ENCODE assay signal across 22 cellular contexts in the genomic region with DNA sequence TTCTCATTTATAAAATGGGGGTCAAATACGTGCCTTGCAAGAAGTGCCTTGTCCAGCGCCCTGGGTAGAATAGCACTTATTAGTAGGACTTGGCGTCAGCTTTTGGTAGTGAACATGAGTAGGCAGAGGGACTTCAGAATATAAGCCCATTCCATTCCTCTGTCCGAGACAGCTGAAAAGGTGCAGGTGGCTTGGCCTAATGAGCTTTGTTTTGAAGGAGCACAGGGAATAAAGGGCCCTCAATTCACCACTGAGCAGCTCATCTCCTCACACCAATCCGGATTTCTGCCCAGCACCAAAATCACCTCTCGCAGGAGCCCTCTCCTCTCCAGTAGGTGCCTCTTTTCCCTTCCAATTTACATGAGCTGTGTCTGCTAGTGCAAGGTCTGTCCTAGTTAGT.
DNase-seq lines count a peak whose midpoint lies in the region; ATAC-seq lines count a peak whose summit lies in the region.
"Had no signal": no experiment of that assay in that cellular context is flagged by ENCODE, and none has a peak within 500 bp of the region (broad histone marks: within the 10 kb centered on the region; RNA-seq: fewer than 3 reads in every experiment).

No MANE protein-coding gene starts in this region.

- H3K27ac ChIP-seq in cingulate gyrus (ENCODE audit: low read depth, low read length) (peak overlapping the region; percentile 32), substantia nigra (ENCODE audit: low read depth, low read length, poor library complexity, severe bottlenecking) (peak overlapping the region; percentile 62)
- H3K27ac ChIP-seq: GM23248 had no signal

- H3K4me1 Mint-ChIP-seq in activated naive CD4-positive, alpha-beta T cell treated with anti-CD3 and anti-CD28 coated beads, Interleukin-2, amount 10 ng/mL, durations not matched to agents 7 days and 5 days, result peaks cover 7% of the 10 kb centered on the region
- H3K4me1 Mint-ChIP-seq in T-helper 17 cell, result peaks cover 8% of the 10 kb centered on the region

- ATAC-seq in T-helper 17 cell, result no peak

- DNase-seq in NCI-H2029 treated with DMSO at 0.1 percent for 48 hours (lab: John Stamatoyannopoulos, UW) (peak; percentile 28), NCI-H2029 (lab: John Stamatoyannopoulos, UW) (no peak), NCI-H82 (lab: John Stamatoyannopoulos, UW) (peak; percentile 86), substantia nigra (lab: John Stamatoyannopoulos, UW) (no peak), 8988T (no peak), T-helper 17 cell (no peak)
- no peak for DNase-seq in activated naive CD4-positive, alpha-beta T cell treated with anti-CD3 and anti-CD28 coated beads, Interleukin-2, amount 10 ng/mL, durations not matched to agents 7 days and 5 days
- DNase-seq: BE2C; CD4-positive, CD25-positive, alpha-beta regulatory T cell; DMS153; GF-D8; GM23248; Karpas-422; NCI-H1048; NCI-H1694; NCI-H446 treated with DMSO at 0.1 percent for 48 hours; NK-92 treated with Interleukin-12 subunit alpha and Interleukin-12 subunit beta, amount 100 ng/mL, for 24 hours; Right ventricle myocardium superior; SW 1271 had no signal

- H3K27me3 Mint-ChIP-seq in activated naive CD4-positive, alpha-beta T cell treated with anti-CD3 and anti-CD28 coated beads, Interleukin-2, amount 10 ng/mL, durations not matched to agents 7 days and 5 days, result peaks cover 20% of the 10 kb centered on the region
- peaks cover 74% of the 10 kb centered on the region for H3K27me3 Mint-ChIP-seq in T-helper 17 cell

- H3K36me3 Mint-ChIP-seq in activated naive CD4-positive, alpha-beta T cell treated with anti-CD3 and anti-CD28 coated beads, Interleukin-2, amount 10 ng/mL, durations not matched to agents 7 days and 5 days, result no peaks in the 10 kb centered on the region
- H3K36me3 Mint-ChIP-seq in T-helper 17 cell (ENCODE audit: low read depth), result peaks cover 4% of the 10 kb centered on the region
- H3K36me3 Mint-ChIP-seq: CD4-positive, CD25-positive, alpha-beta regulatory T cell; IgD-negative memory B cell had no signal

- H3K9me3 ChIP-seq in T-helper 17 cell (ENCODE audit: control insufficient read depth, low read length, poor library complexity, severe bottlenecking), result no peaks in the 10 kb centered on the region
- H3K9me3 ChIP-seq: BE2C, HAP-1 had no signal

- no peak overlapping the region for H3K4me3 Mint-ChIP-seq in activated naive CD4-positive, alpha-beta T cell treated with anti-CD3 and anti-CD28 coated beads, Interleukin-2, amount 10 ng/mL, durations not matched to agents 7 days and 5 days
- no peak overlapping the region for H3K4me3 Mint-ChIP-seq in T-helper 17 cell
- H3K4me3 Mint-ChIP-seq: CD4-positive, CD25-positive, alpha-beta regulatory T cell; IgD-negative memory B cell had no signal

- H3K9me3 Mint-ChIP-seq in activated naive CD4-positive, alpha-beta T cell treated with anti-CD3 and anti-CD28 coated beads, Interleukin-2, amount 10 ng/mL, durations not matched to agents 7 days and 5 days, result no peaks in the 10 kb centered on the region
- H3K9me3 Mint-ChIP-seq: CD4-positive, CD25-positive, alpha-beta regulatory T cell had no signal

- H3K27ac Mint-ChIP-seq in activated naive CD4-positive, alpha-beta T cell treated with anti-CD3 and anti-CD28 coated beads, Interleukin-2, amount 10 ng/mL, durations not matched to agents 7 days and 5 days, result no peak overlapping the region
- H3K27ac Mint-ChIP-seq in T-helper 17 cell, result no peak overlapping the region
- H3K27ac Mint-ChIP-seq: CD4-positive, CD25-positive, alpha-beta regulatory T cell; IgD-negative memory B cell had no signal

- CTCF ChIA-PET in activated naive CD4-positive, alpha-beta T cell treated with anti-CD3 and anti-CD28 coated beads, Interleukin-2, amount 10 ng/mL, durations not matched to agents 7 days and 5 days (lab: Charles Lee), result no interaction called here

Comparison
In these comparisons a context has a peak if more than half of its experiments do, and no peak if none do; other contexts are left out.
1. DNase-seq: peak in NCI-H2029 treated with DMSO at 0.1 percent for 48 hours (single experiment) and NCI-H82 (single experiment); none in NCI-H2029 (single experiment), substantia nigra (0 of 49), activated naive CD4-positive, alpha-beta T cell treated with anti-CD3 and anti-CD28 coated beads, Interleukin-2, amount 10 ng/mL, durations not matched to agents 7 days and 5 days (single experiment), 8988T (single experiment) and T-helper 17 cell (0 of 3).